Comparison of ENCODE assay signal across 17 cellular contexts in genomic region chr3:197540961-197541377, GRCh38. TPM values are rescaled to one million over a fixed set of nuclear protein-coding genes. Genes with fewer than 3 reads are reported as not detected.
A peak's percentile ranks its signal among the peaks of the same experiment; 100 is the strongest.
DNase-seq lines count a peak whose midpoint lies in the region; TF ChIP-seq lines count a peak whose summit lies in the region.
"Had no signal": no experiment of that assay in that cellular context is flagged by ENCODE, and none has a peak within 500 bp of the region (broad histone marks: within the 10 kb centered on the region; RNA-seq: fewer than 3 reads in every experiment).

No MANE protein-coding gene starts in this region.

- H3K27ac ChIP-seq in mammary epithelial cell (ENCODE audit: insufficient read depth, low read depth, low read length) (no peak overlapping the region), iPS-20b (ENCODE audit: low read length) (no peak overlapping the region), vagina (peak overlapping the region; percentile 33)
- H3K27ac ChIP-seq: tibial artery had no signal

- peaks cover 70% of the 10 kb centered on the region for H3K36me3 Mint-ChIP-seq in activated naive CD4-positive, alpha-beta T cell treated with anti-CD3 and anti-CD28 coated beads, Interleukin-2, amount 10 ng/mL, durations not matched to agents 7 days and 5 days
- H3K36me3 Mint-ChIP-seq in activated naive CD4-positive, alpha-beta T cell treated with anti-CD3 and anti-CD28 coated beads for 36 hours (ENCODE audit: low read depth): peaks cover 33% of the 10 kb centered on the region
- peaks cover 55% of the 10 kb centered on the region for H3K36me3 Mint-ChIP-seq in activated CD4-positive, alpha-beta T cell treated with anti-CD3 and anti-CD28 coated beads, Interleukin-2, amount 10 ng/mL, durations not matched to agents 7 days and 5 days (ENCODE audit: low read depth)
- H3K36me3 Mint-ChIP-seq: natural killer cell treated with Interleukin-12 subunit alpha and Interleukin-12 subunit beta and Interleukin-15 and Interleukin-18, amount 100 ng/mL, for 72 hours had no signal

- TF ChIP-seq CTCF in mammary epithelial cell (conservative IDR thresholded peaks at IDR 0.05 in 1 of 2, IDR thresholded peaks at IDR 0.05 in 1 of 2; ENCODE audit: extremely low read depth in 1 of 2, insufficient read depth in 1 of 2, low read depth in 1 of 2, low read length in 2 of 2) (no peak), vagina (IDR thresholded peaks at IDR 0.05) (no peak)

- H2AFZ ChIP-seq in mammary epithelial cell (ENCODE audit: low read depth, low read length): no peak overlapping the region

- no peak overlapping the region for H3K9ac ChIP-seq in mammary epithelial cell (ENCODE audit: insufficient read depth, low read length)
- no peak overlapping the region for H3K9ac ChIP-seq in iPS-20b (ENCODE audit: low read depth, low read length)

- no peak for TF ChIP-seq POLR2A in vagina (IDR thresholded peaks at IDR 0.05)

- intact Hi-C loops in activated naive CD4-positive, alpha-beta T cell treated with anti-CD3 and anti-CD28 coated beads for 36 hours (cut with micrococcal nuclease): no loop called here
- intact Hi-C loops in mammary epithelial cell (cut with micrococcal nuclease) (no loop called here), vagina (cut with DNase I) (no loop called here)

- DNase-seq in activated naive CD4-positive, alpha-beta T cell treated with anti-CD3 and anti-CD28 coated beads, Interleukin-2, amount 10 ng/mL, durations not matched to agents 7 days and 5 days: no peak
- DNase-seq in activated naive CD4-positive, alpha-beta T cell treated with anti-CD3 and anti-CD28 coated beads for 36 hours: no peak
- peak; percentile 38 for DNase-seq in mammary epithelial cell
- DNase-seq in vagina (ENCODE audit: extremely low spot score in 2 of 2): no peak
- DNase-seq in stimulated activated CD4-positive, alpha-beta T cell treated with anti-CD3 and anti-CD28 coated beads, Interleukin-2, amount 100 ng/mL, for 48 hours: no peak
- DNase-seq in anterior cingulate cortex (lab: John Stamatoyannopoulos, UW): no peak
- DNase-seq in activated CD4-positive, alpha-beta T cell treated with anti-CD3 and anti-CD28 coated beads, Interleukin-2, amount 10 ng/mL, durations not matched to agents 7 days and 5 days: no peak
- DNase-seq: activated naive CD4-positive, alpha-beta T cell treated with anti-CD3 and anti-CD28 coated beads, Interleukin-2, amount 50 U/mL, for 16 hours; cortex of kidney; MM.1S; NCI-H1694 treated with DMSO at 0.1 percent for 48 hours; stimulated activated CD4-positive, alpha-beta T cell treated with anti-CD3 and anti-CD28 coated beads, Interleukin-12 subunit alpha, Interleukin-12 subunit beta, amount 100 ng/mL, for 4 hours; tibial artery had no signal

- H3K4me1 Mint-ChIP-seq in activated naive CD4-positive, alpha-beta T cell treated with anti-CD3 and anti-CD28 coated beads, Interleukin-2, amount 10 ng/mL, durations not matched to agents 7 days and 5 days: peaks cover 4% of the 10 kb centered on the region
- peaks cover 2% of the 10 kb centered on the region for H3K4me1 Mint-ChIP-seq in activated naive CD4-positive, alpha-beta T cell treated with anti-CD3 and anti-CD28 coated beads for 36 hours (ENCODE audit: low read depth)
- peaks cover 1% of the 10 kb centered on the region for H3K4me1 Mint-ChIP-seq in activated CD4-positive, alpha-beta T cell treated with anti-CD3 and anti-CD28 coated beads, Interleukin-2, amount 10 ng/mL, durations not matched to agents 7 days and 5 days
- H3K4me1 Mint-ChIP-seq: stimulated activated effector memory CD8-positive, alpha-beta T cell treated with anti-CD3 and anti-CD28 coated beads, Interleukin-12 subunit alpha, Interleukin-12 subunit beta, amount 100 ng/mL, for 72 hours had no signal

- in situ Hi-C loops in mammary epithelial cell (cut with MboI; ENCODE audit: low sequenced_read_pairs in 2 of 2): no loop called here

- CTCF ChIA-PET in activated naive CD4-positive, alpha-beta T cell treated with anti-CD3 and anti-CD28 coated beads, Interleukin-2, amount 10 ng/mL, durations not matched to agents 7 days and 5 days (lab: Charles Lee): no interaction called here
- CTCF ChIA-PET in activated naive CD4-positive, alpha-beta T cell treated with anti-CD3 and anti-CD28 coated beads for 36 hours (lab: Charles Lee): no interaction called here
- CTCF ChIA-PET in mammary epithelial cell (lab: Charles Lee; ENCODE audit: low non-redundant PET): no interaction called here
- CTCF ChIA-PET in activated CD4-positive, alpha-beta T cell treated with anti-CD3 and anti-CD28 coated beads, Interleukin-2, amount 10 ng/mL, durations not matched to agents 7 days and 5 days (lab: Charles Lee): no interaction called here

- dilution Hi-C loops in mammary epithelial cell (cut with HindIII; ENCODE audit: low sequenced_read_pairs): no loop called here

- peaks cover 12% of the 10 kb centered on the region for H3K4me1 ChIP-seq in mammary epithelial cell (ENCODE audit: insufficient read depth, low read length)
- H3K4me1 ChIP-seq in iPS-20b (ENCODE audit: insufficient read depth, low read length): peaks cover 18% of the 10 kb centered on the region; the same call in 1 of the 2 replicates
- peaks cover 10% of the 10 kb centered on the region for H3K4me1 ChIP-seq in vagina

- peak overlapping the region; percentile 37 for H3K27ac Mint-ChIP-seq in activated naive CD4-positive, alpha-beta T cell treated with anti-CD3 and anti-CD28 coated beads, Interleukin-2, amount 10 ng/mL, durations not matched to agents 7 days and 5 days
- no peak overlapping the region for H3K27ac Mint-ChIP-seq in activated naive CD4-positive, alpha-beta T cell treated with anti-CD3 and anti-CD28 coated beads for 36 hours
- no peak overlapping the region for H3K27ac Mint-ChIP-seq in activated CD4-positive, alpha-beta T cell treated with anti-CD3 and anti-CD28 coated beads, Interleukin-2, amount 10 ng/mL, durations not matched to agents 7 days and 5 days
- H3K27ac Mint-ChIP-seq: natural killer cell treated with Interleukin-12 subunit alpha and Interleukin-12 subunit beta and Interleukin-15 and Interleukin-18, amount 100 ng/mL, for 72 hours; stimulated activated effector memory CD8-positive, alpha-beta T cell treated with anti-CD3 and anti-CD28 coated beads, Interleukin-12 subunit alpha, Interleukin-12 subunit beta, amount 100 ng/mL, for 72 hours; T-helper 2 cell treated with Interferon-gamma antibody and Interleukin-4, amounts not matched to agents 5 μg/mL and 100 μg/mL, for 36 hours had no signal

- H3K4me2 ChIP-seq in mammary epithelial cell (ENCODE audit: insufficient read depth, low read depth, low read length): no peak overlapping the region

- no peaks in the 10 kb centered on the region for H3K9me3 Mint-ChIP-seq in activated naive CD4-positive, alpha-beta T cell treated with anti-CD3 and anti-CD28 coated beads, Interleukin-2, amount 10 ng/mL, durations not matched to agents 7 days and 5 days
- H3K9me3 Mint-ChIP-seq in activated naive CD4-positive, alpha-beta T cell treated with anti-CD3 and anti-CD28 coated beads for 36 hours: no peaks in the 10 kb centered on the region
- H3K9me3 Mint-ChIP-seq in activated CD4-positive, alpha-beta T cell treated with anti-CD3 and anti-CD28 coated beads, Interleukin-2, amount 10 ng/mL, durations not matched to agents 7 days and 5 days: no peaks in the 10 kb centered on the region
- H3K9me3 Mint-ChIP-seq: natural killer cell treated with Interleukin-12 subunit alpha and Interleukin-12 subunit beta and Interleukin-15 and Interleukin-18, amount 100 ng/mL, for 72 hours; stimulated activated effector memory CD8-positive, alpha-beta T cell treated with anti-CD3 and anti-CD28 coated beads, Interleukin-12 subunit alpha, Interleukin-12 subunit beta, amount 100 ng/mL, for 72 hours; T-helper 2 cell treated with Interferon-gamma antibody and Interleukin-4, amounts not matched to agents 5 μg/mL and 100 μg/mL, for 36 hours had no signal

- 90% methylated on average over 3 of the region's 3 CpGs for WGBS in mammary epithelial cell (ENCODE audit: low coverage, missing lambda C conversion rate)

- H3K27me3 ChIP-seq in mammary epithelial cell (ENCODE audit: insufficient read depth, low read length) (no peaks in the 10 kb centered on the region), iPS-20b (ENCODE audit: insufficient read depth, low read length) (peaks cover 7% of the 10 kb centered on the region; the same call in 1 of the 2 replicates), vagina (no peaks in the 10 kb centered on the region)
- H3K27me3 ChIP-seq: tibial artery had no signal

- H3K79me2 ChIP-seq in mammary epithelial cell (ENCODE audit: insufficient read depth, low read length): no peaks in the 10 kb centered on the region

- H3K4me3 Mint-ChIP-seq in activated naive CD4-positive, alpha-beta T cell treated with anti-CD3 and anti-CD28 coated beads, Interleukin-2, amount 10 ng/mL, durations not matched to agents 7 days and 5 days: no peak overlapping the region
- no peak overlapping the region for H3K4me3 Mint-ChIP-seq in activated naive CD4-positive, alpha-beta T cell treated with anti-CD3 and anti-CD28 coated beads for 36 hours
- H3K4me3 Mint-ChIP-seq in activated CD4-positive, alpha-beta T cell treated with anti-CD3 and anti-CD28 coated beads, Interleukin-2, amount 10 ng/mL, durations not matched to agents 7 days and 5 days: no peak overlapping the region
- H3K4me3 Mint-ChIP-seq: natural killer cell treated with Interleukin-12 subunit alpha and Interleukin-12 subunit beta and Interleukin-15 and Interleukin-18, amount 100 ng/mL, for 72 hours; stimulated activated effector memory CD8-positive, alpha-beta T cell treated with anti-CD3 and anti-CD28 coated beads, Interleukin-12 subunit alpha, Interleukin-12 subunit beta, amount 100 ng/mL, for 72 hours; T-helper 2 cell treated with Interferon-gamma antibody and Interleukin-4, amounts not matched to agents 5 μg/mL and 100 μg/mL, for 36 hours had no signal

- no TSS peak for BruUV-seq in mammary epithelial cell (replicated peaks; lab: Mats Ljungman, UMichigan)

- POLR2A ChIA-PET in activated CD4-positive, alpha-beta T cell treated with anti-CD3 and anti-CD28 coated beads, Interleukin-2, amount 10 ng/mL, durations not matched to agents 7 days and 5 days (lab: Charles Lee): no interaction called here

- H3K9me3 ChIP-seq in mammary epithelial cell (replicated peaks; ENCODE audit: insufficient read depth, low read length) (no peaks in the 10 kb centered on the region), iPS-20b (ENCODE audit: insufficient read depth, low read depth, low read length) (no peaks in the 10 kb centered on the region), vagina (no peaks in the 10 kb centered on the region)
- H3K9me3 ChIP-seq: tibial artery had no signal

- H3K27me3 Mint-ChIP-seq in activated naive CD4-positive, alpha-beta T cell treated with anti-CD3 and anti-CD28 coated beads, Interleukin-2, amount 10 ng/mL, durations not matched to agents 7 days and 5 days: no peaks in the 10 kb centered on the region
- no peaks in the 10 kb centered on the region for H3K27me3 Mint-ChIP-seq in activated naive CD4-positive, alpha-beta T cell treated with anti-CD3 and anti-CD28 coated beads for 36 hours (ENCODE audit: low read depth)
- H3K27me3 Mint-ChIP-seq in activated CD4-positive, alpha-beta T cell treated with anti-CD3 and anti-CD28 coated beads, Interleukin-2, amount 10 ng/mL, durations not matched to agents 7 days and 5 days: no peaks in the 10 kb centered on the region
- H3K27me3 Mint-ChIP-seq: natural killer cell treated with Interleukin-12 subunit alpha and Interleukin-12 subunit beta and Interleukin-15 and Interleukin-18, amount 100 ng/mL, for 72 hours had no signal

- no peak overlapping the region for H3K4me3 ChIP-seq in mammary epithelial cell (replicated peaks in 1 of 3; ENCODE audit: insufficient read depth in 1 of 3, low read depth in 2 of 3, low read length in 3 of 3)
- peak overlapping the region; percentile 32; the same call in 1 of the 2 replicates for H3K4me3 ChIP-seq in iPS-20b (ENCODE audit: low read length)
- no peak overlapping the region for H3K4me3 ChIP-seq in vagina
- H3K4me3 ChIP-seq: tibial artery had no signal

- H4K20me1 ChIP-seq in mammary epithelial cell (ENCODE audit: insufficient read depth, low read length): no peaks in the 10 kb centered on the region

- no peaks in the 10 kb centered on the region for H3K36me3 ChIP-seq in mammary epithelial cell (ENCODE audit: insufficient read depth, low read length)
- peaks cover 10% of the 10 kb centered on the region; the same call in 1 of the 2 replicates for H3K36me3 ChIP-seq in iPS-20b (ENCODE audit: insufficient read depth, low read depth, low read length)
- H3K36me3 ChIP-seq in vagina: no peaks in the 10 kb centered on the region

RNA-seq across cellular contexts. Expression of gene BDH1, which starts 14.8 kb away (rescaled TPM):
- total RNA-seq in activated naive CD4-positive, alpha-beta T cell treated with anti-CD3 and anti-CD28 coated beads for 36 hours: 10 to 100 TPM; 70.7 to 71.2 TPM
- total RNA-seq in mammary epithelial cell (10 to 100 TPM in 1 of 2 donors, 1 to 10 TPM in 1; 2.8 to 22.5 TPM), vagina (30.2 TPM)
- polyA plus RNA-seq in mammary epithelial cell: 29.2 TPM
- 15.2 TPM for polyA minus RNA-seq in mammary epithelial cell
- total RNA-seq in activated CD4-positive, alpha-beta T cell treated with anti-CD3 and anti-CD28 coated beads, Interleukin-2, amount 10 ng/mL, durations not matched to agents 7 days and 5 days: 10 to 100 TPM; 53.6 to 58.7 TPM
